ENCODE assay signal across 27 cellular contexts in genomic region chr11:88482871-88483301, GRCh38.
DNase-seq lines count a peak whose midpoint lies in the region; ATAC-seq, FAIRE-seq and TF ChIP-seq lines count a peak whose summit lies in the region.
"Had no signal": no experiment of that assay in that cellular context is flagged by ENCODE, and none has a peak within 500 bp of the region (broad histone marks: within the 10 kb centered on the region; RNA-seq: fewer than 3 reads in every experiment).

No MANE protein-coding gene starts in this region.

- H3K36me3 Mint-ChIP-seq in endodermal cell (ENCODE audit: low read depth), result no peaks in the 10 kb centered on the region
- H3K36me3 Mint-ChIP-seq: activated naive CD8-positive, alpha-beta T cell; brain had no signal

- ATAC-seq in RWPE2 (ENCODE audit: low read depth), result peak; percentile 84
- no peak for ATAC-seq in pancreas
- ATAC-seq: lower lobe of right lung had no signal

- no peak overlapping the region for H3K4me3 ChIP-seq in RWPE2 (ENCODE audit: severe bottlenecking)
- H3K4me3 ChIP-seq in fibroblast of pulmonary artery (replicated peaks; ENCODE audit: low read depth, low read length), result no peak overlapping the region
- H3K4me3 ChIP-seq in endodermal cell (ENCODE audit: low read length), result no peak overlapping the region
- no peak overlapping the region for H3K4me3 ChIP-seq in tibial artery
- no peak overlapping the region for H3K4me3 ChIP-seq in pancreas
- H3K4me3 ChIP-seq: lower lobe of right lung, stomach, transverse colon had no signal

- H3K36me3 ChIP-seq in RWPE2 (ENCODE audit: low read depth) (no peaks in the 10 kb centered on the region), endodermal cell (ENCODE audit: control insufficient read depth, insufficient read depth, low read length) (no peaks in the 10 kb centered on the region), tibial artery (no peaks in the 10 kb centered on the region), pancreas (no peaks in the 10 kb centered on the region)
- H3K36me3 ChIP-seq: lower lobe of right lung, stomach, transverse colon had no signal

- H3K4me1 Mint-ChIP-seq in endodermal cell, result peaks cover 5% of the 10 kb centered on the region

- DNase-seq in A172 (ENCODE audit: low spot score) (peak; percentile 14), GM04503 (ENCODE audit: low read depth) (peak; percentile 69), RWPE2 (ENCODE audit: low spot score) (no peak), fibroblast of pulmonary artery (ENCODE audit: low read depth) (peak; percentile 27), endodermal cell (no peak), tibial artery (no peak), ecto neural progenitor cell (ENCODE audit: low spot score) (no peak), pancreas (no peak)
- DNase-seq: activated B cell treated with CpG ODN at 0.5 μM for 24 hours; activated CD4-positive, alpha-beta T cell treated with anti-CD3 and anti-CD28 coated beads, Interleukin-2, amount 50 U/mL, for 48 hours; activated CD8-positive, alpha-beta memory T cell treated with anti-CD3 and anti-CD28 coated beads, Interleukin-2, amount 50 U/mL, for 48 hours; C1 segment of cervical spinal cord; lower lobe of right lung; NCI-H1417; NCI-H2081 treated with DMSO at 0.1 percent for 48 hours; NCI-H446 treated with DMSO at 0.1 percent for 48 hours; Right ventricle myocardium superior; stimulated activated CD8-positive, alpha-beta memory T cell treated with anti-CD3 and anti-CD28 coated beads, Interleukin-4, amount 100 ng/mL, for 48 hours; stomach; SW 1271; T1000; transverse colon had no signal

- H3K27ac Mint-ChIP-seq in endodermal cell, result no peak overlapping the region
- H3K27ac Mint-ChIP-seq: activated B cell treated with CpG ODN at 0.5 μM for 24 hours; activated naive CD8-positive, alpha-beta T cell; activated T-helper 2 cell treated with anti-CD3 and anti-CD28 coated beads, Interferon-gamma antibody, Interleukin-2, Interleukin-4, amounts not matched to agents 10 μg/mL and 5 μg/mL and 100 μg/mL, durations not matched to agents 14 hours and 24 hours and 36 hours; brain had no signal

- no peak overlapping the region for H3K9ac ChIP-seq in endodermal cell (ENCODE audit: extremely low read depth, low read length, poor library complexity, severe bottlenecking)

- intact Hi-C loops in tibial artery (cut with DNase I; ENCODE audit: low total_unique reads) (no loop called here), pancreas (cut with DNase I) (no loop called here)

- TF ChIP-seq CTCF in RWPE2 (IDR thresholded peaks at IDR 0.05; ENCODE audit: poor library complexity, severe bottlenecking) (no peak), fibroblast of pulmonary artery (IDR thresholded peaks at IDR 0.05; ENCODE audit: low read length, missing control alignments) (no peak), endodermal cell (conservative IDR thresholded peaks at IDR 0.05) (no peak), tibial artery (IDR thresholded peaks at IDR 0.05) (no peak), pancreas (IDR thresholded peaks at IDR 0.05) (no peak)

- 86 to 100% methylated on average over 2 of the region's 2 CpGs for WGBS in endodermal cell (ENCODE audit: insufficient coverage in 1 of 2, insufficient read length in 1 of 2), 2 experiments
- WGBS in pancreas, 2 donors, result 84 to 94% methylated on average over 2 of the region's 2 CpGs

- H3K27ac ChIP-seq in RWPE2 (ENCODE audit: poor library complexity, severe bottlenecking) (peak overlapping the region; percentile 31), endodermal cell (ENCODE audit: low read depth, low read length) (no peak overlapping the region), tibial artery (no peak overlapping the region), pancreas (no peak overlapping the region)
- H3K27ac ChIP-seq: lower lobe of right lung, stomach, transverse colon had no signal

- no peaks in the 10 kb centered on the region for H3K27me3 Mint-ChIP-seq in endodermal cell (ENCODE audit: insufficient read depth)
- H3K27me3 Mint-ChIP-seq: activated B cell treated with CpG ODN at 0.5 μM for 24 hours; activated naive CD8-positive, alpha-beta T cell; brain had no signal

- no peaks in the 10 kb centered on the region for H3K27me3 ChIP-seq in RWPE2 (ENCODE audit: insufficient read depth, poor library complexity, severe bottlenecking)
- H3K27me3 ChIP-seq in endodermal cell (ENCODE audit: control insufficient read depth, insufficient read depth, low read length, poor library complexity, severe bottlenecking), result no peaks in the 10 kb centered on the region
- H3K27me3 ChIP-seq in tibial artery, result no peaks in the 10 kb centered on the region
- no peaks in the 10 kb centered on the region for H3K27me3 ChIP-seq in pancreas
- H3K27me3 ChIP-seq: stomach, transverse colon had no signal

- no peaks in the 10 kb centered on the region for H3K9me3 ChIP-seq in RWPE2 (ENCODE audit: severe bottlenecking)
- no peaks in the 10 kb centered on the region for H3K9me3 ChIP-seq in endodermal cell (ENCODE audit: control insufficient read depth, low read length)
- no peaks in the 10 kb centered on the region for H3K9me3 ChIP-seq in tibial artery
- no peaks in the 10 kb centered on the region for H3K9me3 ChIP-seq in pancreas
- H3K9me3 ChIP-seq: lower lobe of right lung, stomach, transverse colon had no signal

- H3K4me1 ChIP-seq in RWPE2 (ENCODE audit: insufficient read depth, poor library complexity, severe bottlenecking), result peaks cover 24% of the 10 kb centered on the region
- H3K4me1 ChIP-seq in endodermal cell (ENCODE audit: control insufficient read depth, insufficient read depth, low read length), result no peaks in the 10 kb centered on the region
- peaks cover 0 to 29% (median 0%) of the 10 kb centered on the region in 4 donors for H3K4me1 ChIP-seq in tibial artery
- H3K4me1 ChIP-seq in pancreas, result no peaks in the 10 kb centered on the region
- H3K4me1 ChIP-seq: lower lobe of right lung, transverse colon had no signal

- no peaks in the 10 kb centered on the region for H3K9me3 Mint-ChIP-seq in endodermal cell
- H3K9me3 Mint-ChIP-seq: activated B cell treated with CpG ODN at 0.5 μM for 24 hours; activated T-helper 2 cell treated with anti-CD3 and anti-CD28 coated beads, Interferon-gamma antibody, Interleukin-2, Interleukin-4, amounts not matched to agents 10 μg/mL and 5 μg/mL and 100 μg/mL, durations not matched to agents 14 hours and 24 hours and 36 hours; brain had no signal

- FAIRE-seq in pancreas (lab: Jason Lieb, UNC), result no peak
- FAIRE-seq: A204.1, colon had no signal

- H3K4me3 Mint-ChIP-seq in endodermal cell, result no peak overlapping the region
- H3K4me3 Mint-ChIP-seq: activated B cell treated with CpG ODN at 0.5 μM for 24 hours; activated naive CD8-positive, alpha-beta T cell; brain had no signal

Comparison
In these comparisons a context has a peak if more than half of its experiments do, and no peak if none do; other contexts are left out.
1. DNase-seq: peak in A172 (single experiment), GM04503 (single experiment) and fibroblast of pulmonary artery (single experiment); none in RWPE2 (single experiment), endodermal cell (single experiment), tibial artery (0 of 2), ecto neural progenitor cell (single experiment) and pancreas (0 of 6).